Comparison of ENCODE assay signal across 8 cellular contexts in genomic region chr20:34301587-34302311, GRCh38. TPM values are rescaled to one million over a fixed set of nuclear protein-coding genes. Genes with fewer than 3 reads are reported as not detected.
DNase-seq lines count a peak whose midpoint lies in the region; ATAC-seq and TF ChIP-seq lines count a peak whose summit lies in the region.

No MANE protein-coding gene starts in this region.

- ATAC-seq in HG02852 (IDR thresholded peaks at IDR 0.05; ENCODE audit: unreplicated experiment) (no peak), GM18907 (IDR thresholded peaks at IDR 0.05; ENCODE audit: unreplicated experiment) (no peak)

- TF ChIP-seq CTCF in AG09309 (IDR thresholded peaks at IDR 0.05; ENCODE audit: control insufficient read depth, insufficient read depth, low read depth, low read length, missing control alignments) (no peak), brain microvascular endothelial cell (IDR thresholded peaks at IDR 0.05; ENCODE audit: low read depth, low read length, missing control alignments) (no peak)

- H3K4me1 ChIP-seq in HUES64 (ENCODE audit: insufficient read depth, low read length) (peaks cover 13% of the 10 kb centered on the region), mucosa of rectum (ENCODE audit: control insufficient read depth in 2 of 2, insufficient read depth in 2 of 2, low read length in 2 of 2) (peaks cover 13 to 20% of the 10 kb centered on the region in 2 donors)

- H3K4me3 ChIP-seq in AG09309 (ENCODE audit: control insufficient read depth, low read depth, low read length) (peak overlapping the region; percentile 79), HUES64 (ENCODE audit: low read length) (peak overlapping the region; percentile 93), brain microvascular endothelial cell (ENCODE audit: low read depth, low read length) (peak overlapping the region; percentile 82), mucosa of rectum (ENCODE audit: low read length in 2 of 2) (peak overlapping the region; percentile 88 to 91)

- DNase-seq in AG09309 (ENCODE audit: low read depth) (no peak), brain microvascular endothelial cell (no peak), DMS53 (lab: John Stamatoyannopoulos, UW) (no peak), NCI-H446 (lab: John Stamatoyannopoulos, UW) (no peak)

- H3K27me3 ChIP-seq in HUES64 (ENCODE audit: insufficient read depth, low read length) (no peaks in the 10 kb centered on the region), brain microvascular endothelial cell (replicated peaks) (no peaks in the 10 kb centered on the region), mucosa of rectum (ENCODE audit: control insufficient read depth in 2 of 2, insufficient read depth in 2 of 2, low read length in 2 of 2) (no peaks in the 10 kb centered on the region)

- H3K36me3 ChIP-seq in HUES64 (ENCODE audit: insufficient read depth, low read length), result peaks cover 21% of the 10 kb centered on the region
- no peaks in the 10 kb centered on the region for H3K36me3 ChIP-seq in brain microvascular endothelial cell (replicated peaks)
- H3K36me3 ChIP-seq in mucosa of rectum (ENCODE audit: control insufficient read depth in 2 of 2, insufficient read depth in 2 of 2, low read length in 2 of 2), result no peaks in the 10 kb centered on the region

- in situ Hi-C loops in brain microvascular endothelial cell (cut with HindIII; ENCODE audit: low pct_ligation_motif_present, low sequenced_read_pairs), result no loop called here

- H3K27ac ChIP-seq in HUES64 (ENCODE audit: low read depth, low read length), result no peak overlapping the region
- no peak overlapping the region for H3K27ac ChIP-seq in brain microvascular endothelial cell
- no peak overlapping the region for H3K27ac ChIP-seq in mucosa of rectum (ENCODE audit: low read depth in 2 of 2, low read length in 2 of 2)

- 93% methylated on average over 17 of the region's 17 CpGs for WGBS in HUES64

- H3K9ac ChIP-seq in HUES64 (ENCODE audit: low read depth, low read length) (peak overlapping the region; percentile 96), mucosa of rectum (ENCODE audit: low read depth in 1 of 2, low read length in 2 of 2) (peak overlapping the region in 1 of 2 donors; percentile 80)

- H3K9me3 ChIP-seq in HUES64 (ENCODE audit: insufficient read depth, low read depth, low read length) (no peaks in the 10 kb centered on the region), mucosa of rectum (ENCODE audit: control insufficient read depth in 2 of 2, low read length in 2 of 2) (no peaks in the 10 kb centered on the region)

RNA-seq across cellular contexts. Expression of gene AHCY, which starts 1.4 kb away (rescaled TPM):
- polyA plus RNA-seq in HUES64 (2013, experiment 1 of 2), result 246 TPM
- 252 TPM for polyA plus RNA-seq in HUES64 (2013, experiment 2 of 2)
